11 cellular contexts compared by ENCODE assay signal in genomic region chr11:83725718-83726117, GRCh38.
A peak's percentile ranks its signal among the peaks of the same experiment; 100 is the strongest.
DNase-seq lines count a peak whose midpoint lies in the region; ATAC-seq and TF ChIP-seq lines count a peak whose summit lies in the region.
"Had no signal": no experiment of that assay in that cellular context is flagged by ENCODE, and none has a peak within 500 bp of the region (broad histone marks: within the 10 kb centered on the region; RNA-seq: fewer than 3 reads in every experiment).

No MANE protein-coding gene starts in this region.

- WGBS in endodermal cell (ENCODE audit: insufficient coverage in 1 of 2, insufficient read length in 1 of 2), 2 experiments, result 31 to 57% methylated on average over 3 to 4 of the region's 4 CpGs

- no peaks in the 10 kb centered on the region for H3K36me3 ChIP-seq in endodermal cell (ENCODE audit: control insufficient read depth, insufficient read depth, low read length)

- peak overlapping the region; percentile 86 for H3K4me3 ChIP-seq in endodermal cell (ENCODE audit: low read length)

- H3K4me1 ChIP-seq in endodermal cell (ENCODE audit: control insufficient read depth, insufficient read depth, low read length), result peaks cover 7% of the 10 kb centered on the region

- H3K9me3 Mint-ChIP-seq in endodermal cell, result no peaks in the 10 kb centered on the region
- no peaks in the 10 kb centered on the region for H3K9me3 Mint-ChIP-seq in stimulated activated naive B cell treated with anti-CD40 and anti-IgM and Interleukin-4, amounts not matched to agents 10 μg/mL and 1 μg/mL and 100 μg/mL, for 72 hours
- H3K9me3 Mint-ChIP-seq in T-helper 2 cell treated with Interferon-gamma antibody and Interleukin-4, amounts not matched to agents 5 μg/mL and 100 μg/mL, for 36 hours, result no peaks in the 10 kb centered on the region

- no peaks in the 10 kb centered on the region for H3K27me3 Mint-ChIP-seq in endodermal cell (ENCODE audit: insufficient read depth)
- peaks cover 21 to 27% of the 10 kb centered on the region in 2 donors for H3K27me3 Mint-ChIP-seq in stimulated activated naive B cell treated with anti-CD40 and anti-IgM and Interleukin-4, amounts not matched to agents 10 μg/mL and 1 μg/mL and 100 μg/mL, for 72 hours
- H3K27me3 Mint-ChIP-seq in T-helper 2 cell treated with Interferon-gamma antibody and Interleukin-4, amounts not matched to agents 5 μg/mL and 100 μg/mL, for 36 hours (ENCODE audit: low read depth), result peaks cover 16% of the 10 kb centered on the region

- peaks cover 39% of the 10 kb centered on the region for H3K4me1 Mint-ChIP-seq in endodermal cell
- H3K4me1 Mint-ChIP-seq in stimulated activated naive B cell treated with anti-CD40 and anti-IgM and Interleukin-4, amounts not matched to agents 10 μg/mL and 1 μg/mL and 100 μg/mL, for 72 hours, result peaks cover 10 to 12% of the 10 kb centered on the region in 2 donors
- peaks cover 3% of the 10 kb centered on the region for H3K4me1 Mint-ChIP-seq in T-helper 2 cell treated with Interferon-gamma antibody and Interleukin-4, amounts not matched to agents 5 μg/mL and 100 μg/mL, for 36 hours (ENCODE audit: low read depth)

- peak overlapping the region; percentile 53 for H3K4me3 Mint-ChIP-seq in endodermal cell
- H3K4me3 Mint-ChIP-seq in stimulated activated naive B cell treated with anti-CD40 and anti-IgM and Interleukin-4, amounts not matched to agents 10 μg/mL and 1 μg/mL and 100 μg/mL, for 72 hours, result peak overlapping the region in 1 of 2 donors; percentile 21
- no peak overlapping the region for H3K4me3 Mint-ChIP-seq in T-helper 2 cell treated with Interferon-gamma antibody and Interleukin-4, amounts not matched to agents 5 μg/mL and 100 μg/mL, for 36 hours
- H3K4me3 Mint-ChIP-seq: natural killer cell treated with Interleukin-12 subunit alpha and Interleukin-12 subunit beta and Interleukin-15 and Interleukin-18, amount 100 ng/mL, for 72 hours had no signal

- H3K27ac ChIP-seq in endodermal cell (ENCODE audit: low read depth, low read length), result no peak overlapping the region

- DNase-seq in endodermal cell (no peak), anterior cingulate cortex (lab: John Stamatoyannopoulos, UW) (no peak), NCI-H226 (no peak)
- no peak for DNase-seq in stimulated activated naive B cell treated with anti-CD40 and anti-IgM and Interleukin-4, amounts not matched to agents 10 μg/mL and 1 μg/mL and 100 μg/mL, for 72 hours
- DNase-seq in T-helper 2 cell treated with Interferon-gamma antibody and Interleukin-4, amounts not matched to agents 5 μg/mL and 100 μg/mL, for 36 hours (ENCODE audit: low spot score), result no peak
- DNase-seq: NCI-H510A had no signal

- peak overlapping the region; percentile 71 for H3K9ac ChIP-seq in endodermal cell (ENCODE audit: extremely low read depth, low read length, poor library complexity, severe bottlenecking)

- no peak for TF ChIP-seq CTCF in endodermal cell (conservative IDR thresholded peaks at IDR 0.05)

- no peaks in the 10 kb centered on the region for H3K36me3 Mint-ChIP-seq in endodermal cell (ENCODE audit: low read depth)
- H3K36me3 Mint-ChIP-seq in stimulated activated naive B cell treated with anti-CD40 and anti-IgM and Interleukin-4, amounts not matched to agents 10 μg/mL and 1 μg/mL and 100 μg/mL, for 72 hours, result no peaks in the 10 kb centered on the region
- H3K36me3 Mint-ChIP-seq in T-helper 2 cell treated with Interferon-gamma antibody and Interleukin-4, amounts not matched to agents 5 μg/mL and 100 μg/mL, for 36 hours (ENCODE audit: low read depth), result no peaks in the 10 kb centered on the region
- H3K36me3 Mint-ChIP-seq: natural killer cell treated with Interleukin-12 subunit alpha and Interleukin-12 subunit beta and Interleukin-15 and Interleukin-18, amount 100 ng/mL, for 72 hours had no signal

- no peaks in the 10 kb centered on the region for H3K9me3 ChIP-seq in endodermal cell (ENCODE audit: control insufficient read depth, low read length)

- ATAC-seq in GM18858 (IDR thresholded peaks at IDR 0.05; ENCODE audit: unreplicated experiment) (peak; percentile 63), HG03378 (IDR thresholded peaks at IDR 0.05; ENCODE audit: unreplicated experiment) (peak; percentile 59), HG03439 (IDR thresholded peaks at IDR 0.05; ENCODE audit: unreplicated experiment) (no peak)
- peak; percentile 64 to 69 for ATAC-seq in stimulated activated naive B cell treated with anti-CD40 and anti-IgM and Interleukin-4, amounts not matched to agents 10 μg/mL and 1 μg/mL and 100 μg/mL, for 72 hours (replicated peaks)
- ATAC-seq: natural killer cell treated with Interleukin-12 subunit alpha and Interleukin-12 subunit beta and Interleukin-15 and Interleukin-18, amount 100 ng/mL, for 72 hours; Right ventricle myocardium inferior had no signal

- peak overlapping the region; percentile 94 for H3K27ac Mint-ChIP-seq in endodermal cell
- no peak overlapping the region for H3K27ac Mint-ChIP-seq in stimulated activated naive B cell treated with anti-CD40 and anti-IgM and Interleukin-4, amounts not matched to agents 10 μg/mL and 1 μg/mL and 100 μg/mL, for 72 hours
- H3K27ac Mint-ChIP-seq in T-helper 2 cell treated with Interferon-gamma antibody and Interleukin-4, amounts not matched to agents 5 μg/mL and 100 μg/mL, for 36 hours, result no peak overlapping the region
- H3K27ac Mint-ChIP-seq: natural killer cell treated with Interleukin-12 subunit alpha and Interleukin-12 subunit beta and Interleukin-15 and Interleukin-18, amount 100 ng/mL, for 72 hours had no signal

- no peaks in the 10 kb centered on the region for H3K27me3 ChIP-seq in endodermal cell (ENCODE audit: control insufficient read depth, insufficient read depth, low read length, poor library complexity, severe bottlenecking)
